ENCODE assay signal across 9 cellular contexts in genomic region chr14:74368026-74368425, GRCh38. TPM values are rescaled to one million over a fixed set of nuclear protein-coding genes. Genes with fewer than 3 reads are reported as not detected.
"Had no signal": no experiment of that assay in that cellular context is flagged by ENCODE, and none has a peak within 500 bp of the region (broad histone marks: within the 10 kb centered on the region; RNA-seq: fewer than 3 reads in every experiment).

No MANE protein-coding gene starts in this region.

- H3K36me3 ChIP-seq: HAP-1 had no signal

- ATAC-seq: HCT116, K562 had no signal

- H3K27ac Mint-ChIP-seq: HFFc6 had no signal

- H3K4me3 ChIP-seq: HAP-1, K562 had no signal

- FAIRE-seq: K562 had no signal

- H3K4me3 Mint-ChIP-seq: HFFc6 had no signal

- DNase-seq: GOT3, H7, HFFc6, IMR-90 had no signal

- H3K9me3 Mint-ChIP-seq: HFFc6 had no signal

- H3K9me3 ChIP-seq: HAP-1 had no signal

- H3K4me1 ChIP-seq: HAP-1 had no signal

RNA-seq across cellular contexts. Expression of gene VRTN, which starts 19.8 kb away (rescaled TPM):
- total RNA-seq: H4, HFFc6, IMR-90 had no signal

RNA-seq across cellular contexts. Expression of gene SYNDIG1L, which starts 58.0 kb away (rescaled TPM):
- total RNA-seq: H4, HFFc6, HT-29, IMR-90, K562 had no signal
